31 cellular contexts compared by ENCODE assay signal in the genomic region with DNA sequence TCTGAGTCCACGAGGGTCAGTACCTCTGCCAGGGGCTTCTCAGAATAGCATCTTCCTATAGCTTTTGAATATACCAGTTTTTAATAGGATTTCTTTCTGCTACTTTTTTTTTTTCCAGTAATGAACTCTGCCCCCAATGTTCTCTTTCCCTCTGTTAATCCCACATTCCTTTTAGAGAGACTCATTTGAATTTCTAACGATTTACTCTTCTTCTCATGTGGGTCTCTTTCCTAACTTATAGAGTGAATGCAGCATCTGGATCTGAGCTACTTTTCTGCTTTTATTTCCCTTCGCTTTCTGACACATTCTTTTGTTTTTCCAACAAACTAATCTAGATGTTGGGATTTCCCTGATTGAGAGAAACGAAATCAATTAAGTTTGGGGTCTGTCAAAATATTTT.
"Had no signal": no experiment of that assay in that cellular context is flagged by ENCODE, and none has a peak within 500 bp of the region (broad histone marks: within the 10 kb centered on the region; RNA-seq: fewer than 3 reads in every experiment).

No MANE protein-coding gene starts in this region.

- H3K36me3 Mint-ChIP-seq: immature natural killer cell; naive B cell; natural killer cell; neural progenitor cell; stimulated activated naive B cell treated with anti-CD40 and anti-IgM and Interleukin-4, amounts not matched to agents 10 μg/mL and 1 μg/mL and 100 μg/mL, for 72 hours had no signal

- H3K27ac Mint-ChIP-seq: immature natural killer cell; naive B cell; natural killer cell; nephron progenitor cell; neural progenitor cell; progenitor cell of endocrine pancreas; stimulated activated naive B cell treated with anti-CD40 and anti-IgM and Interleukin-4, amounts not matched to agents 10 μg/mL and 1 μg/mL and 100 μg/mL, for 72 hours had no signal

- H3K9me3 ChIP-seq: left lung, lower lobe of right lung, neutrophil, ovary, right atrium auricular region, testis, thyroid gland, transverse colon, upper lobe of left lung, vagina had no signal

- H3K27me3 ChIP-seq: left lung, neural progenitor cell, neutrophil, ovary, right atrium auricular region, stomach, testis, thyroid gland, transverse colon, upper lobe of left lung, vagina had no signal

- H3K9me3 Mint-ChIP-seq: immature natural killer cell; natural killer cell; nephron progenitor cell; neural progenitor cell; stimulated activated naive B cell treated with anti-CD40 and anti-IgM and Interleukin-4, amounts not matched to agents 10 μg/mL and 1 μg/mL and 100 μg/mL, for 72 hours had no signal

- ATAC-seq: left colon; left lung; lower lobe of right lung; natural killer cell; sciatic nerve; stimulated activated naive B cell treated with anti-CD40 and anti-IgM and Interleukin-4, amounts not matched to agents 10 μg/mL and 1 μg/mL and 100 μg/mL, for 72 hours; stimulated activated naive CD8-positive, alpha-beta T cell treated with anti-CD3 and anti-CD28 coated beads, Interleukin-15, Interleukin-2, amounts not matched to agents 100 U/mL and 50 U/mL, for 24 hours had no signal

- H3K27ac ChIP-seq: left lung, lower lobe of right lung, neural progenitor cell, neutrophil, ovary, right atrium auricular region, skin epidermis, stomach, testis, thyroid gland, transverse colon, upper lobe of left lung, vagina had no signal

- H3K4me2 ChIP-seq: neural progenitor cell had no signal

- H3K4me3 ChIP-seq: left lung, lower lobe of right lung, neural progenitor cell, ovary, right atrium auricular region, skin epidermis, stomach, testis, thyroid gland, transverse colon, upper lobe of left lung, vagina had no signal

- H2AFZ ChIP-seq: neural progenitor cell had no signal

- H3K9ac ChIP-seq: neural progenitor cell had no signal

- H3K4me1 Mint-ChIP-seq: immature natural killer cell; naive B cell; natural killer cell; stimulated activated naive B cell treated with anti-CD40 and anti-IgM and Interleukin-4, amounts not matched to agents 10 μg/mL and 1 μg/mL and 100 μg/mL, for 72 hours had no signal

- DNase-seq: hypothalamus; immature natural killer cell; kidney; left colon; left lung; lower lobe of right lung; mammary epithelial cell; mesenchymal stem cell; naive B cell; natural killer cell; nephron progenitor cell; occipital lobe; ovary; stimulated activated CD4-positive, alpha-beta T cell treated with anti-CD3 and anti-CD28 coated beads, Interleukin-12 subunit alpha, Interleukin-12 subunit beta, amount 100 ng/mL, for 4 hours; stimulated activated CD4-positive, alpha-beta T cell treated with anti-CD3 and anti-CD28 coated beads, Interleukin-15, amount 100 ng/mL, for 24 hours; stimulated activated CD4-positive, alpha-beta T cell treated with anti-CD3 and anti-CD28 coated beads, Interleukin-2, amount 100 ng/mL, for 24 hours; stimulated activated CD4-positive, alpha-beta T cell treated with anti-CD3 and anti-CD28 coated beads, Interleukin-4, amount 100 ng/mL, for 1 hour; stimulated activated naive B cell treated with anti-CD40 and anti-IgM and Interleukin-4, amounts not matched to agents 10 μg/mL and 1 μg/mL and 100 μg/mL, for 72 hours; stimulated activated naive CD8-positive, alpha-beta T cell treated with anti-CD3 and anti-CD28 coated beads, Interleukin-15, Interleukin-2, amounts not matched to agents 100 U/mL and 50 U/mL, for 24 hours; stomach; testis; thyroid gland; transverse colon; upper lobe of left lung had no signal

- H3K4me3 Mint-ChIP-seq: immature natural killer cell; naive B cell; natural killer cell; nephron progenitor cell; neural progenitor cell; stimulated activated naive B cell treated with anti-CD40 and anti-IgM and Interleukin-4, amounts not matched to agents 10 μg/mL and 1 μg/mL and 100 μg/mL, for 72 hours had no signal

- H3K4me1 ChIP-seq: left lung, lower lobe of right lung, neural progenitor cell, right atrium auricular region, stomach, testis, thyroid gland, transverse colon, upper lobe of left lung, vagina had no signal

- H3K36me3 ChIP-seq: left lung, lower lobe of right lung, neural progenitor cell, neutrophil, ovary, right atrium auricular region, stomach, thyroid gland, transverse colon, upper lobe of left lung, vagina had no signal
